In genomic region chr4:188171551-188171950, GRCh38 we compare ENCODE assay signal across 25 cellular contexts. TPM values are rescaled to one million over a fixed set of nuclear protein-coding genes. Genes with fewer than 3 reads are reported as not detected.
"Had no signal": no experiment of that assay in that cellular context is flagged by ENCODE, and none has a peak within 500 bp of the region (broad histone marks: within the 10 kb centered on the region; RNA-seq: fewer than 3 reads in every experiment).

No MANE protein-coding gene starts in this region.

- H3K9ac ChIP-seq: KMS-11, SK-N-SH had no signal

- H3K27me3 ChIP-seq: brain microvascular endothelial cell, SJCRH30 had no signal

- H3K4me2 ChIP-seq: KMS-11, SK-N-SH had no signal

- H3K4me3 ChIP-seq: SJCRH30 had no signal

- ATAC-seq: activated CD4-positive, CD25-positive, alpha-beta regulatory T cell treated with anti-CD3 and anti-CD28 coated beads, Interleukin-2, amount 50 U/mL, for 24 hours; activated CD8-positive, alpha-beta T cell treated with anti-CD3 and anti-CD28 coated beads for 36 hours; activated T-cell treated with anti-CD3 and anti-CD28 coated beads, Interleukin-2, amount 50 U/mL, for 72 hours had no signal

- H3K27ac ChIP-seq: brain microvascular endothelial cell, KMS-11, SJCRH30 had no signal

- H3K9me3 ChIP-seq: SJCRH30, SK-N-SH had no signal

- DNase-seq: activated CD4-positive, alpha-beta T cell treated with anti-CD3 and anti-CD28 coated beads for 4 hours; activated CD8-positive, alpha-beta memory T cell treated with anti-CD3 and anti-CD28 coated beads, Interleukin-2, amount 50 U/mL, for 4 hours; activated CD8-positive, alpha-beta T cell treated with anti-CD3 and anti-CD28 coated beads for 36 hours; activated gamma-delta T cell treated with Interleukin-2 at 50 U/mL for 16 hours; activated naive CD4-positive, alpha-beta T cell treated with anti-CD3 and anti-CD28 coated beads, Interleukin-2, amount 10 ng/mL, durations not matched to agents 7 days and 5 days; activated naive CD8-positive, alpha-beta T cell treated with anti-CD3 and anti-CD28 coated beads for 36 hours; activated T-cell treated with anti-CD3 and anti-CD28 coated beads, Interleukin-2, amount 50 U/mL, for 72 hours; brain microvascular endothelial cell; caudate nucleus; MM.1S; NCI-H1105; NCI-H1436; NCI-H187; NCI-H2081; NCI-H446; NCI-H524; Right ventricle myocardium superior; SJCRH30; SK-N-SH; T-helper 1 cell had no signal

- H3K36me3 ChIP-seq: brain microvascular endothelial cell, SJCRH30 had no signal

- H3K4me1 ChIP-seq: SJCRH30 had no signal

RNA-seq across cellular contexts. Expression of gene TRIML1, which starts 32.3 kb away (rescaled TPM):
- total RNA-seq: activated CD8-positive, alpha-beta T cell treated with anti-CD3 and anti-CD28 coated beads for 36 hours; activated naive CD8-positive, alpha-beta T cell treated with anti-CD3 and anti-CD28 coated beads for 36 hours; activated T-cell treated with anti-CD3 and anti-CD28 coated beads, Interleukin-2, amount 50 U/mL, for 72 hours; activated T-helper 2 cell treated with anti-CD3 and anti-CD28 coated beads, Interferon-gamma antibody, Interleukin-2, Interleukin-4, amounts not matched to agents 10 μg/mL and 5 μg/mL and 100 μg/mL, durations not matched to agents 14 hours and 24 hours and 36 hours; Right ventricle myocardium superior; SJCRH30; T-helper 2 cell treated with Interferon-gamma antibody and Interleukin-4, amounts not matched to agents 100 ng/mL and 5 ng/mL, for 36 hours had no signal
- polyA plus RNA-seq: adipose tissue, SK-N-SH had no signal
